ENCODE assay signal across 21 cellular contexts in the genomic region with DNA sequence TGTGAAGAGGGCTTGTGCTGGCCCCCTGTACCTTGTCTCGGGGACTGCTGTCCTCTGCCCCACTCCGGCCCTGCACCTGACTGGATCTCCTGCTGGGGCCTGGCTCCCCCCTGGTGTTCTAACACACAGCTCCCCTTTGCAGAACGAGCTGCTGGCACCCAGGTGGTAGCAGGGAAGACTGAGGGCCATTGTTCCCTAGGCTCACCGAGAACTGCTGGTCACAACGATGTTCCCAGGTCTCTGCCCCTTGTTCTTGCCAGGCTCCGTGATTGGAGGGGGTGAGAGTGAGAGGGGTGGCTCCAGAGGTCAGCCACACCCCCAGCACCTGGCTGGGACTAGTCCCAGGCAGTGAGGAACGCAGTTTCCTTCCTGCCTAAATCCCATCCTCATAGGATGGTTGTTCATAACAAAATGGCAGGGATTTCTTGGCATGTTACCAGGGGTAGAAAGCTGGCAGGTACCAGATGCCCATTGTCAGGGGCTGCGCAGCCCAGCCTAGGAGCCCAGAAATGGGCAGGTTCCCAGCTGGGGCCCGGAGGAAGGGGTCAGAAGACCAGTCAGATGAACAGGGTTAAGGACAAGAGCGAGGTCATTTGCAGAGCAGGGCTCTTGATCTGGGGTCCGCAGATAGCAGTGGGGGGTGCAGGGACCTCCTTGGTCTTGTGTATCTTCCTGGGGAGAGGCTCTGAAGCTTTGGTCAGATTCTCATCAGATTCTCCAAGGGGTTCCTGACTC. TPM values are rescaled to one million over a fixed set of nuclear protein-coding genes. Genes with fewer than 3 reads are reported as not detected.
DNase-seq lines count a peak whose midpoint lies in the region; ATAC-seq and TF ChIP-seq lines count a peak whose summit lies in the region.
"Had no signal": no experiment of that assay in that cellular context is flagged by ENCODE, and none has a peak within 500 bp of the region (broad histone marks: within the 10 kb centered on the region; RNA-seq: fewer than 3 reads in every experiment).

No MANE protein-coding gene starts in this region.

- no peak for TF ChIP-seq POLR2A in IMR-90 (IDR thresholded peaks at IDR 0.05; ENCODE audit: low read depth, low read length)
- peak in 2 of 3 donors; percentile 55 to 63 for TF ChIP-seq POLR2A in body of pancreas (IDR thresholded peaks at IDR 0.05)

- H4K91ac ChIP-seq in IMR-90 (ENCODE audit: insufficient read depth, low read depth, low read length): no peak overlapping the region

- no peak overlapping the region for H2AK9ac ChIP-seq in IMR-90 (replicated peaks; ENCODE audit: low read depth, low read length, poor library complexity)

- H3K4ac ChIP-seq in IMR-90 (ENCODE audit: low read depth, low read length) (no peak overlapping the region), mesendoderm (ENCODE audit: low read depth, low read length) (no peak overlapping the region)

- H3K14ac ChIP-seq in IMR-90 (replicated peaks; ENCODE audit: low read depth, low read length): no peak overlapping the region

- no peak overlapping the region for H3K4me2 ChIP-seq in GM23338
- no peak overlapping the region for H3K4me2 ChIP-seq in IMR-90 (ENCODE audit: low read depth, low read length)
- H3K4me2 ChIP-seq in mesendoderm (ENCODE audit: low read length): no peak overlapping the region

- 0 out of 2 replicates have a peak overlapping the region, but pooled peaks have one; percentile 65 for H3K27ac Mint-ChIP-seq in GM23338
- H3K27ac Mint-ChIP-seq: activated naive CD8-positive, alpha-beta T cell treated with anti-CD3 and anti-CD28 coated beads, Interleukin-2, amount 10 ng/mL, durations not matched to agents 7 days and 5 days had no signal

- no peak for TF ChIP-seq RAD21 in IMR-90 (IDR thresholded peaks at IDR 0.05; ENCODE audit: low read length)

- H3K36me3 Mint-ChIP-seq in GM23338 (ENCODE audit: low read depth): no peaks in the 10 kb centered on the region
- H3K36me3 Mint-ChIP-seq: activated naive CD8-positive, alpha-beta T cell treated with anti-CD3 and anti-CD28 coated beads, Interleukin-2, amount 10 ng/mL, durations not matched to agents 7 days and 5 days had no signal

- H3K9ac ChIP-seq in IMR-90 (ENCODE audit: low read depth, low read length) (no peak overlapping the region), mesendoderm (ENCODE audit: low read length) (no peak overlapping the region)

- ATAC-seq in GM23338: peak; percentile 57
- no peak for ATAC-seq in IMR-90 (ENCODE audit: low read depth)
- ATAC-seq in body of pancreas: peak; percentile 69
- no peak for ATAC-seq in HG02852 (IDR thresholded peaks at IDR 0.05; ENCODE audit: unreplicated experiment)
- ATAC-seq: K562; sciatic nerve; stimulated activated naive CD8-positive, alpha-beta T cell treated with anti-CD3 and anti-CD28 coated beads, Interleukin-15, Interleukin-2, amounts not matched to agents 100 U/mL and 50 U/mL, for 24 hours had no signal

- CTCF ChIA-PET in IMR-90 (lab: Yijun Ruan, JAX): no interaction called here

- H2AK5ac ChIP-seq in IMR-90 (ENCODE audit: low read depth, low read length) (no peak overlapping the region), mesendoderm (ENCODE audit: low read length) (no peak overlapping the region)

- H2BK120ac ChIP-seq in IMR-90 (ENCODE audit: low read depth, low read length) (no peak overlapping the region), mesendoderm (ENCODE audit: low read depth, low read length) (no peak overlapping the region)

- H3K27me3 Mint-ChIP-seq in GM23338 (ENCODE audit: insufficient read depth, low read depth, poor library complexity): peaks cover 19% of the 10 kb centered on the region
- H3K27me3 Mint-ChIP-seq: activated naive CD8-positive, alpha-beta T cell treated with anti-CD3 and anti-CD28 coated beads, Interleukin-2, amount 10 ng/mL, durations not matched to agents 7 days and 5 days had no signal

- H2AFZ ChIP-seq in GM23338: no peak overlapping the region
- peak overlapping the region; percentile 32 for H2AFZ ChIP-seq in IMR-90 (replicated peaks; ENCODE audit: low read length, poor library complexity)

- H3K9me3 ChIP-seq in IMR-90 (ENCODE audit: control insufficient read depth, insufficient read depth, low read length): no peaks in the 10 kb centered on the region
- no peaks in the 10 kb centered on the region for H3K9me3 ChIP-seq in body of pancreas
- H3K9me3 ChIP-seq: Caco-2 had no signal

- H3K4me3 ChIP-seq in GM23338 (no peak overlapping the region), IMR-90 (ENCODE audit: insufficient read depth, low read depth, low read length) (no peak overlapping the region), body of pancreas (no peak overlapping the region), mesendoderm (ENCODE audit: low read length) (no peak overlapping the region)
- H3K4me3 ChIP-seq: K562 had no signal

- in situ Hi-C loops in IMR-90 (cut with MboI; ENCODE audit: low sequenced_read_pairs): loop anchor here (25.0 kb wide), 1 partner anchor 777 kb away; no protein-coding TSS in a partner anchor

- no peaks in the 10 kb centered on the region for H3K27me3 ChIP-seq in GM23338 (ENCODE audit: insufficient read depth)
- H3K27me3 ChIP-seq in IMR-90 (ENCODE audit: control insufficient read depth, insufficient read depth, low read length): peaks cover 14% of the 10 kb centered on the region
- no peaks in the 10 kb centered on the region for H3K27me3 ChIP-seq in body of pancreas
- no peaks in the 10 kb centered on the region for H3K27me3 ChIP-seq in mesendoderm (ENCODE audit: insufficient read depth, low read length, poor library complexity)

- no peak overlapping the region for H2BK15ac ChIP-seq in IMR-90 (ENCODE audit: low read depth, low read length)
- no peak overlapping the region for H2BK15ac ChIP-seq in mesendoderm (replicated peaks; ENCODE audit: low read depth)

- H3K27ac ChIP-seq in GM23338 (ENCODE audit: low read depth) (no peak overlapping the region), IMR-90 (ENCODE audit: insufficient read depth, low read length) (no peak overlapping the region), body of pancreas (peak overlapping the region; percentile 45 to 77 (median 64)), mesendoderm (ENCODE audit: low read depth, low read length) (no peak overlapping the region)

- no peaks in the 10 kb centered on the region for H3K79me2 ChIP-seq in GM23338 (replicated peaks; ENCODE audit: insufficient read depth)
- no peaks in the 10 kb centered on the region for H3K79me2 ChIP-seq in mesendoderm (ENCODE audit: control insufficient read depth, insufficient read depth, low read length)

- intact Hi-C loops in IMR-90 (cut with micrococcal nuclease): no loop called here
- intact Hi-C loops in body of pancreas (cut with DNase I): loop anchor here (5.0 kb wide), 1 partner anchor 47 kb away; no protein-coding TSS in a partner anchor

- H2BK5ac ChIP-seq in IMR-90 (ENCODE audit: low read depth, low read length, poor library complexity, severe bottlenecking) (no peak overlapping the region), mesendoderm (ENCODE audit: low read length) (peak overlapping the region; percentile 29)

- H3K56ac ChIP-seq in IMR-90 (ENCODE audit: extremely low read depth, insufficient read depth, low read length) (no peak overlapping the region), mesendoderm (ENCODE audit: low read length) (peak overlapping the region; percentile 45)

- H4K20me1 ChIP-seq in GM23338 (replicated peaks; ENCODE audit: insufficient read depth) (no peaks in the 10 kb centered on the region), IMR-90 (ENCODE audit: insufficient read depth, low read length) (no peaks in the 10 kb centered on the region)

- dilution Hi-C loops in IMR-90 (cut with HindIII; ENCODE audit: low sequenced_read_pairs, unreplicated experiment): no loop called here

- H4K8ac ChIP-seq in IMR-90 (ENCODE audit: low read depth in 2 of 2, low read length in 2 of 2) (no peak overlapping the region), mesendoderm (ENCODE audit: low read depth, low read length) (no peak overlapping the region)

- 93% methylated on average over 3 of the region's 11 CpGs; no CpG with 5 or more reads in 1 of the 2 experiments for WGBS in IMR-90 (ENCODE audit: extremely low coverage in 2 of 2, insufficient read length in 1 of 2), 2 experiments
- WGBS in body of pancreas, 2 donors: 66 to 68% methylated on average over 6 to 11 of the region's 11 CpGs
- WGBS in mesendoderm (ENCODE audit: extremely low coverage, insufficient coverage, low lambda C conversion rate): no CpG with 5 or more reads among the region's 11 CpGs

- peaks cover 63% of the 10 kb centered on the region for H3K4me1 Mint-ChIP-seq in GM23338
- H3K4me1 Mint-ChIP-seq: activated naive CD8-positive, alpha-beta T cell treated with anti-CD3 and anti-CD28 coated beads, Interleukin-2, amount 10 ng/mL, durations not matched to agents 7 days and 5 days had no signal

- H3K36me3 ChIP-seq in GM23338 (ENCODE audit: insufficient read depth): no peaks in the 10 kb centered on the region
- no peaks in the 10 kb centered on the region for H3K36me3 ChIP-seq in IMR-90 (ENCODE audit: control insufficient read depth, insufficient read depth, low read length)
- H3K36me3 ChIP-seq in body of pancreas (replicated peaks in 1 of 2; ENCODE audit: insufficient read depth in 1 of 2, low read depth in 2 of 2): no peaks in the 10 kb centered on the region
- H3K36me3 ChIP-seq in mesendoderm (ENCODE audit: control insufficient read depth, insufficient read depth, low read length): no peaks in the 10 kb centered on the region

- H3K4me1 ChIP-seq in GM23338 (ENCODE audit: insufficient read depth) (peaks cover 36% of the 10 kb centered on the region), IMR-90 (ENCODE audit: control insufficient read depth, insufficient read depth, low read length) (no peaks in the 10 kb centered on the region; the same call in 1 of the 2 replicates), body of pancreas (peaks cover 23% of the 10 kb centered on the region), mesendoderm (ENCODE audit: control insufficient read depth, low read depth, low read length) (peaks cover 12% of the 10 kb centered on the region)

- H4K5ac ChIP-seq in IMR-90 (ENCODE audit: low read depth, low read length) (no peak overlapping the region), mesendoderm (ENCODE audit: low read length) (no peak overlapping the region)

- BruUV-seq in IMR-90 (replicated peaks; lab: Mats Ljungman, UMichigan): no TSS peak

- no peaks in the 10 kb centered on the region for H3K9me2 ChIP-seq in GM23338 (ENCODE audit: insufficient read depth)

- H3F3A ChIP-seq in GM23338 (replicated peaks; ENCODE audit: low read depth): 0 out of 2 replicates have a peak, but pooled peaks cover 2% of the 10 kb centered on the region

- H3K4me3 Mint-ChIP-seq in GM23338: no peak overlapping the region
- H3K4me3 Mint-ChIP-seq: activated naive CD8-positive, alpha-beta T cell treated with anti-CD3 and anti-CD28 coated beads, Interleukin-2, amount 10 ng/mL, durations not matched to agents 7 days and 5 days had no signal

- H3K23ac ChIP-seq in IMR-90 (ENCODE audit: low read depth, low read length) (no peak overlapping the region), mesendoderm (ENCODE audit: low read length) (no peak overlapping the region)

- no peak overlapping the region for H2BK20ac ChIP-seq in IMR-90 (ENCODE audit: low read depth, low read length)

- no peaks in the 10 kb centered on the region for H3K9me3 Mint-ChIP-seq in GM23338
- H3K9me3 Mint-ChIP-seq: activated naive CD8-positive, alpha-beta T cell treated with anti-CD3 and anti-CD28 coated beads, Interleukin-2, amount 10 ng/mL, durations not matched to agents 7 days and 5 days; nephron progenitor cell had no signal

- H3K9me1 ChIP-seq in IMR-90 (ENCODE audit: insufficient read depth, low read length): no peaks in the 10 kb centered on the region

- POLR2A ChIA-PET in IMR-90 (lab: Charles Lee; ENCODE audit: unreplicated experiment): no interaction called here

- H3K79me1 ChIP-seq in IMR-90 (ENCODE audit: low read depth in 1 of 2, low read length in 2 of 2) (no peaks in the 10 kb centered on the region), mesendoderm (ENCODE audit: low read length) (no peaks in the 10 kb centered on the region)

- H3K18ac ChIP-seq in IMR-90 (ENCODE audit: low read depth, low read length): no peak overlapping the region
- H3K18ac ChIP-seq in mesendoderm (ENCODE audit: low read length): no peak overlapping the region

- TF ChIP-seq CTCF in GM23338 (conservative IDR thresholded peaks at IDR 0.05; ENCODE audit: low read depth in 2 of 2) (no peak), IMR-90 (conservative IDR thresholded peaks at IDR 0.05; ENCODE audit: low read depth, low read length) (no peak), body of pancreas (IDR thresholded peaks at IDR 0.05) (no peak)

- DNase-seq in GM23338 (ENCODE audit: low spot score) (peak; percentile 65), IMR-90 (no peak), body of pancreas (peak; percentile 53 to 68 (median 58)), mesendoderm (peak; percentile 72), NCI-H1930 (lab: John Stamatoyannopoulos, UW) (no peak), T1000 (lab: John Stamatoyannopoulos, UW) (no peak), NCI-H1694 (lab: John Stamatoyannopoulos, UW) (no peak)
- DNase-seq: activated naive CD8-positive, alpha-beta T cell treated with anti-CD3 and anti-CD28 coated beads, Interleukin-2, amount 10 ng/mL, durations not matched to agents 7 days and 5 days; C1 segment of cervical spinal cord; Caco-2; effector CD8-positive, alpha-beta T cell; erythroblast; NCI-H1105 treated with DMSO at 0.1 percent for 48 hours; NCI-H2107; NCI-H82; nephron progenitor cell; stimulated activated CD4-positive, alpha-beta T cell treated with anti-CD3 and anti-CD28 coated beads, Interleukin-15, amount 100 ng/mL, for 24 hours; stimulated activated naive CD8-positive, alpha-beta T cell treated with anti-CD3 and anti-CD28 coated beads, Interleukin-15, Interleukin-2, amounts not matched to agents 100 U/mL and 50 U/mL, for 24 hours had no signal

RNA-seq across cellular contexts. Expression of a gene that starts 52.2 kb away (rescaled TPM):
- 16.2 and 19.9 TPM in 2 replicates for total RNA-seq in GM23338 (2014; rRNA removed; shearing (Covaris generic))
- polyA plus RNA-seq in GM23338 (2016; fragmentation: Nextera tagmentation; extraction: Ambion mirVana): 4.1 and 4.4 TPM in 2 replicates
- total RNA-seq in IMR-90 (2012; rRNA removed): 14.3 and 16.1 TPM in 2 replicates
- 25.6 and 25.8 TPM in 2 replicates for polyA plus RNA-seq in IMR-90 (2012; rRNA removed)
- polyA plus RNA-seq in IMR-90 (2012; cell fraction: cytosol; rRNA removed): 15.5 and 25.9 TPM in 2 replicates
- 8.9 and 13.7 TPM in 2 replicates for polyA plus RNA-seq in IMR-90 (2012; cell fraction: nucleus; rRNA removed; ENCODE audit: low replicate concordance)
- total RNA-seq in body of pancreas: 10 to 100 TPM; 47.0 to 60.6 TPM
- polyA plus RNA-seq in mesendoderm (2013, experiment 1 of 2): 5.7 TPM
- polyA plus RNA-seq in mesendoderm (2013, experiment 2 of 2): 5.1 TPM

Comparison
In these comparisons a context has a peak if more than half of its experiments do, and no peak if none do; other contexts are left out.
1. ATAC-seq: peak in GM23338 (single experiment) and body of pancreas (single experiment); none in IMR-90 (single experiment) and HG02852 (single experiment).
2. DNase-seq: peak in GM23338 (single experiment), body of pancreas (4 of 4) and mesendoderm (single experiment); none in IMR-90 (single experiment), NCI-H1930 (0 of 2), T1000 (single experiment) and NCI-H1694 (single experiment).
3. H3K27ac ChIP-seq: peak in body of pancreas (4 of 4); none in GM23338 (single experiment), IMR-90 (single experiment) and mesendoderm (single experiment).